ENCODE assay signal across 11 cellular contexts in the genomic region with DNA sequence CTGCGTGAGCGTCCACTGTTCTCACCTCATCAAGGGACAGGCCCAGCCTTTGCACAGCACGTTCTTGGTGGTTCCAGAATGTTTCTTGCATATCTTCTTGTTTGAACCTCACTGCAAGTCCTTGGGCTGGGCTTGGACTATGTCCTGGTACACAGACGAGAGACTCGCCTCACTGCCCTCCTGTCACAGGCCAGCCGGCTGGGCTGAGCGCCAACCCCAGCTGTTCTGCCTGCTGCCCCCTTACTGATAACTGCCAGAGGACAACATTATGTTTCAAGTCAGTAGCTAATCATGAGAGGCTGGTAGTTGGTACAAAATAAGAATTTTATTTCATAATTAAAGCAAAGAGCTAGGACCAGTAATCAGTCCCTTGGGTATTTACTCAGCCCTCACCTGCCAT. TPM values are rescaled to one million over a fixed set of nuclear protein-coding genes. Genes with fewer than 3 reads are reported as not detected.
A peak's percentile ranks its signal among the peaks of the same experiment; 100 is the strongest.
DNase-seq lines count a peak whose midpoint lies in the region; ATAC-seq and TF ChIP-seq lines count a peak whose summit lies in the region.
"Had no signal": no experiment of that assay in that cellular context is flagged by ENCODE, and none has a peak within 500 bp of the region (broad histone marks: within the 10 kb centered on the region; RNA-seq: fewer than 3 reads in every experiment).

No MANE protein-coding gene starts in this region.

- peaks cover 85% of the 10 kb centered on the region for H3K36me3 Mint-ChIP-seq in Caco-2 (ENCODE audit: insufficient read depth, unreplicated experiment)

- no peaks in the 10 kb centered on the region for H3K27me3 ChIP-seq in Caco-2 (replicated peaks; ENCODE audit: control insufficient read depth, insufficient read depth, low read length)

- BruUV-seq in Caco-2 (replicated peaks; lab: Mats Ljungman, UMichigan), result no TSS peak

- H3K9me3 Mint-ChIP-seq in Caco-2 (ENCODE audit: unreplicated experiment), result no peaks in the 10 kb centered on the region
- H3K9me3 Mint-ChIP-seq: T-helper 2 cell treated with Interferon-gamma antibody and Interleukin-4, amounts not matched to agents 5 μg/mL and 100 μg/mL, for 36 hours had no signal

- POLR2A ChIA-PET in Caco-2 (lab: Charles Lee), result no interaction called here

- intact Hi-C loops in mucosa of descending colon (cut with DNase I, micrococcal nuclease) (no loop called here), Caco-2 (cut with micrococcal nuclease; ENCODE audit: unreplicated experiment) (no loop called here)

- H3K4me1 ChIP-seq in mucosa of descending colon (ENCODE audit: low read depth) (peaks cover 2% of the 10 kb centered on the region), Caco-2 (no peaks in the 10 kb centered on the region)

- no peak overlapping the region for H3K4me3 Mint-ChIP-seq in Caco-2 (ENCODE audit: unreplicated experiment)
- H3K4me3 Mint-ChIP-seq: T-helper 2 cell treated with Interferon-gamma antibody and Interleukin-4, amounts not matched to agents 5 μg/mL and 100 μg/mL, for 36 hours had no signal

- TF ChIP-seq CTCF in mucosa of descending colon (IDR thresholded peaks at IDR 0.05), result no peak
- no peak for TF ChIP-seq CTCF in Caco-2 (IDR thresholded peaks at IDR 0.05; ENCODE audit: insufficient read depth in 1 of 2, low read depth in 1 of 2, low read length in 1 of 2, severe bottlenecking in 1 of 2, unreplicated experiment in 1 of 2)

- ATAC-seq in mucosa of descending colon, result peak; percentile 77

- H3K4me1 Mint-ChIP-seq in Caco-2 (ENCODE audit: low read depth, unreplicated experiment), result no peaks in the 10 kb centered on the region

- H3K27ac Mint-ChIP-seq in Caco-2 (ENCODE audit: unreplicated experiment), result no peak overlapping the region
- H3K27ac Mint-ChIP-seq: T-helper 2 cell treated with Interferon-gamma antibody and Interleukin-4, amounts not matched to agents 5 μg/mL and 100 μg/mL, for 36 hours had no signal

- no peaks in the 10 kb centered on the region for H3K27me3 Mint-ChIP-seq in Caco-2 (ENCODE audit: insufficient read depth, unreplicated experiment)

- H3K9me3 ChIP-seq in mucosa of descending colon, result no peaks in the 10 kb centered on the region
- no peaks in the 10 kb centered on the region for H3K9me3 ChIP-seq in Caco-2

- DNase-seq in NCI-H2196 (lab: John Stamatoyannopoulos, UW; ENCODE audit: unreplicated experiment) (peak; percentile 7), NCI-H2196 treated with DMSO at 0.1 percent for 48 hours (lab: John Stamatoyannopoulos, UW; ENCODE audit: unreplicated experiment) (no peak), globus pallidus (ENCODE audit: low spot score) (peak; percentile 97), mucosa of descending colon (peak; percentile 61 to 68 (median 62)), Kasumi-1 (lab: John Stamatoyannopoulos, UW) (no peak), Caco-2 (no peak), NOMO-1 (lab: John Stamatoyannopoulos, UW; ENCODE audit: unreplicated experiment in 2 of 2) (no peak), NCI-H1105 treated with DMSO at 0.1 percent for 48 hours (lab: John Stamatoyannopoulos, UW) (no peak)

- CTCF ChIA-PET in Caco-2 (lab: Charles Lee), result no interaction called here

- peaks cover 5% of the 10 kb centered on the region for H3K36me3 ChIP-seq in mucosa of descending colon (ENCODE audit: low read depth)
- peaks cover 10% of the 10 kb centered on the region for H3K36me3 ChIP-seq in Caco-2 (ENCODE audit: control insufficient read depth, insufficient read depth, low read length)

- H3K4me3 ChIP-seq in mucosa of descending colon (no peak overlapping the region), Caco-2 (ENCODE audit: low read depth, low read length) (no peak overlapping the region)

RNA-seq across cellular contexts. Expression of a gene that starts 52.8 kb away (rescaled TPM):
- under 1 TPM; 0.06 to 0.60 (median 0.24) TPM for total RNA-seq in mucosa of descending colon
- total RNA-seq in Caco-2 (2022), result not detected in 2 replicates
- total RNA-seq: A172, osteocyte had no signal

Comparison
In these comparisons a context has a peak if more than half of its experiments do, and no peak if none do; other contexts are left out.
1. DNase-seq: peak in NCI-H2196 (single experiment), globus pallidus (single experiment) and mucosa of descending colon (3 of 3); none in NCI-H2196 treated with DMSO at 0.1 percent for 48 hours (single experiment), Kasumi-1 (0 of 2), Caco-2 (0 of 2), NOMO-1 (0 of 2) and NCI-H1105 treated with DMSO at 0.1 percent for 48 hours (single experiment).